In genomic region chr9:111852291-111852690, GRCh38 we compare ENCODE assay signal across 23 cellular contexts. TPM values are rescaled to one million over a fixed set of nuclear protein-coding genes. Genes with fewer than 3 reads are reported as not detected.
"Had no signal": no experiment of that assay in that cellular context is flagged by ENCODE, and none has a peak within 500 bp of the region (broad histone marks: within the 10 kb centered on the region; RNA-seq: fewer than 3 reads in every experiment).

No MANE protein-coding gene starts in this region.

- H3K27ac ChIP-seq: coronary artery, prostate gland, right atrium auricular region, suprapubic skin, transverse colon, vagina had no signal

- H3K4me3 Mint-ChIP-seq: activated CD8-positive, alpha-beta T cell treated with anti-CD3 and anti-CD28 coated beads for 36 hours; activated naive CD4-positive, alpha-beta T cell treated with anti-CD3 and anti-CD28 coated beads for 36 hours; activated naive CD8-positive, alpha-beta T cell treated with anti-CD3 and anti-CD28 coated beads, Interleukin-2, amount 50 U/mL, for 24 hours; activated T-cell treated with anti-CD3 and anti-CD28 coated beads, Interleukin-2, amount 50 U/mL, for 24 hours; immature natural killer cell; naive B cell; neural crest cell; stimulated activated naive CD8-positive, alpha-beta T cell treated with anti-CD3 and anti-CD28 coated beads, Interleukin-15, amount 100 ng/mL, for 72 hours had no signal

- H3K27ac Mint-ChIP-seq: activated CD8-positive, alpha-beta T cell treated with anti-CD3 and anti-CD28 coated beads for 36 hours; activated naive CD4-positive, alpha-beta T cell treated with anti-CD3 and anti-CD28 coated beads for 36 hours; activated naive CD8-positive, alpha-beta T cell treated with anti-CD3 and anti-CD28 coated beads, Interleukin-2, amount 50 U/mL, for 24 hours; activated T-cell treated with anti-CD3 and anti-CD28 coated beads, Interleukin-2, amount 50 U/mL, for 24 hours; activated T-helper 2 cell treated with anti-CD3 and anti-CD28 coated beads, Interferon-gamma antibody, Interleukin-2, Interleukin-4, amounts not matched to agents 10 μg/mL and 5 μg/mL and 100 μg/mL, durations not matched to agents 14 hours and 24 hours and 36 hours; immature natural killer cell; naive B cell; stimulated activated naive CD8-positive, alpha-beta T cell treated with anti-CD3 and anti-CD28 coated beads, Interleukin-15, amount 100 ng/mL, for 72 hours had no signal

- H3K36me3 Mint-ChIP-seq: immature natural killer cell, naive B cell had no signal

- H3K4me3 ChIP-seq: coronary artery, heart right ventricle, mucosa of descending colon, prostate gland, right atrium auricular region, suprapubic skin, transverse colon, vagina had no signal

- H3K4me1 Mint-ChIP-seq: immature natural killer cell; naive B cell; neural crest cell; stimulated activated naive CD8-positive, alpha-beta T cell treated with anti-CD3 and anti-CD28 coated beads, Interleukin-15, amount 100 ng/mL, for 72 hours had no signal

- H3K9me3 Mint-ChIP-seq: activated CD8-positive, alpha-beta T cell treated with anti-CD3 and anti-CD28 coated beads for 36 hours; activated naive CD4-positive, alpha-beta T cell treated with anti-CD3 and anti-CD28 coated beads for 36 hours; activated naive CD8-positive, alpha-beta T cell treated with anti-CD3 and anti-CD28 coated beads, Interleukin-2, amount 50 U/mL, for 24 hours; activated T-cell treated with anti-CD3 and anti-CD28 coated beads, Interleukin-2, amount 50 U/mL, for 24 hours; activated T-helper 2 cell treated with anti-CD3 and anti-CD28 coated beads, Interferon-gamma antibody, Interleukin-2, Interleukin-4, amounts not matched to agents 10 μg/mL and 5 μg/mL and 100 μg/mL, durations not matched to agents 14 hours and 24 hours and 36 hours; naive B cell; stimulated activated naive CD8-positive, alpha-beta T cell treated with anti-CD3 and anti-CD28 coated beads, Interleukin-15, amount 100 ng/mL, for 72 hours had no signal

- H3K36me3 ChIP-seq: brain microvascular endothelial cell, heart right ventricle, prostate gland, right atrium auricular region, suprapubic skin, transverse colon, vagina had no signal

- H3K27me3 ChIP-seq: brain microvascular endothelial cell, heart right ventricle, right atrium auricular region, suprapubic skin, transverse colon, vagina had no signal

- ATAC-seq: activated CD8-positive, alpha-beta T cell treated with anti-CD3 and anti-CD28 coated beads for 36 hours; activated naive CD8-positive, alpha-beta T cell treated with anti-CD3 and anti-CD28 coated beads, Interleukin-2, amount 50 U/mL, for 24 hours; heart right ventricle; stimulated activated naive CD8-positive, alpha-beta T cell treated with anti-CD3 and anti-CD28 coated beads, Interleukin-15, amount 100 ng/mL, for 72 hours had no signal

- H3K4me1 ChIP-seq: prostate gland, right atrium auricular region, suprapubic skin, transverse colon, vagina had no signal

- H3K9me3 ChIP-seq: mucosa of descending colon, prostate gland, right atrium auricular region, suprapubic skin, transverse colon, vagina had no signal

- H3K27me3 Mint-ChIP-seq: activated CD8-positive, alpha-beta T cell treated with anti-CD3 and anti-CD28 coated beads for 36 hours; activated naive CD8-positive, alpha-beta T cell treated with anti-CD3 and anti-CD28 coated beads, Interleukin-2, amount 50 U/mL, for 24 hours; activated T-cell treated with anti-CD3 and anti-CD28 coated beads, Interleukin-2, amount 50 U/mL, for 24 hours; naive B cell; stimulated activated naive CD8-positive, alpha-beta T cell treated with anti-CD3 and anti-CD28 coated beads, Interleukin-15, amount 100 ng/mL, for 72 hours had no signal

- DNase-seq: activated CD4-positive, alpha-beta T cell treated with anti-CD3 and anti-CD28 coated beads for 48 hours; activated CD4-positive, CD25-positive, alpha-beta regulatory T cell; activated CD8-positive, alpha-beta T cell treated with anti-CD3 and anti-CD28 coated beads for 36 hours; activated naive CD4-positive, alpha-beta T cell treated with anti-CD3 and anti-CD28 coated beads for 36 hours; activated naive CD8-positive, alpha-beta T cell treated with anti-CD3 and anti-CD28 coated beads, Interleukin-2, amount 50 U/mL, for 24 hours; activated T-cell treated with anti-CD3 and anti-CD28 coated beads, Interleukin-2, amount 50 U/mL, for 24 hours; aorta; heart right ventricle; immature natural killer cell; mucosa of descending colon; naive B cell; stimulated activated naive CD8-positive, alpha-beta T cell treated with anti-CD3 and anti-CD28 coated beads, Interleukin-15, amount 100 ng/mL, for 72 hours; transverse colon had no signal

RNA-seq across cellular contexts. Expression of gene SHOC1, which starts 57.6 kb away (rescaled TPM):
- total RNA-seq: activated CD8-positive, alpha-beta T cell treated with anti-CD3 and anti-CD28 coated beads for 36 hours; activated naive CD4-positive, alpha-beta T cell treated with anti-CD3 and anti-CD28 coated beads for 36 hours; activated T-helper 2 cell treated with anti-CD3 and anti-CD28 coated beads, Interferon-gamma antibody, Interleukin-2, Interleukin-4, amounts not matched to agents 10 μg/mL and 5 μg/mL and 100 μg/mL, durations not matched to agents 14 hours and 24 hours and 36 hours; heart right ventricle; liver; mucosa of descending colon; neural crest cell; osteocyte; right atrium auricular region; transverse colon had no signal
